In the genomic region with DNA sequence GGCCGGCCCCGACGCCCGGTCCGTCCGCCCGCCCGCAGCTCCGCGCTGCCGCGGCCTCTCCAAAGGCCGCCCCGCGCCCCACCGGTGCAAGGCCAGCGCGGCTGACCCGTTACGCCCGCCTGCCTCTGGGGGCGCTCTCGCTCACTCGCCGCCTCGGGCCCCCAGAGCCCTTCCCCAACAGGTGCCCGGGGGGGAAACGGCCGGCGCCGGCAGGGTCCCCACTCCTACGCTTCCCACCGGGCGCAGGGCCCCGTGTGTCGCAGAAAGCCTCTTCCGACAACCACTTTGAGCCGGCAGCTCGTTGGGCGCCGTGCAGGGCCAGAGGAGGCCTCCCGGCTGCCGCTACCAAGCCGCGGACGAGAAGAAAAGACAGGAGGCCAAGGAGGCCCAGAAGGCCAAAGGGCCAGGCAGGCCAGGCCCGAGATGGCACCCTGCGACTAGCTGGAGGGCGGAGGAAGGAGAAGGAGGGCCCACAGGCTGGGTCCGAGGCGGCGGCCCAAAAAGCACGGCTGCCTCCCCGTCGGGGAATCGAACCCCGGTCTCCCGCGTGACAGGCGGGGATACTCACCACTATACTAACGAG, we compare ENCODE assay signal across 8 cellular contexts.
DNase-seq lines count a peak whose midpoint lies in the region; ATAC-seq and TF ChIP-seq lines count a peak whose summit lies in the region.

No MANE protein-coding gene starts in this region.

- H3K4me3 ChIP-seq in HFF-Myc (replicated peaks; ENCODE audit: low read depth, low read length): peak overlapping the region; percentile 53
- peak overlapping the region; percentile 61 for H3K4me3 ChIP-seq in colonic mucosa
- peak overlapping the region; percentile 82 for H3K4me3 ChIP-seq in lower lobe of right lung

- peak; percentile 64 to 77 for ATAC-seq in lower lobe of right lung

- intact Hi-C loops in colonic mucosa (cut with DNase I): no loop called here
- intact Hi-C loops in lower lobe of right lung (cut with DNase I): no loop called here

- TF ChIP-seq CTCF in HFF-Myc (IDR thresholded peaks at IDR 0.05; ENCODE audit: low read depth, low read length, missing control alignments) (peak; percentile 57), colonic mucosa (IDR thresholded peaks at IDR 0.05) (peak; percentile 28), lower lobe of right lung (IDR thresholded peaks at IDR 0.05) (peak; percentile 64)

- H3K9ac ChIP-seq in colonic mucosa (ENCODE audit: low read depth in 2 of 2, low read length in 2 of 2): peak overlapping the region in 1 of 2 donors; percentile 66

- DNase-seq in CD1c-positive myeloid dendritic cell (ENCODE audit: extremely low spot score) (peak; percentile 59), HFF-Myc (ENCODE audit: extremely low read depth, low read depth) (no peak), T-helper 2 cell (peak; percentile 20 to 66 (median 29)), colonic mucosa (peak; percentile 68), lower lobe of right lung (peak; percentile 81), dedifferentiated amniotic fluid mesenchymal stem cell (ENCODE audit: extremely low spot score) (no peak), DMS 273 (lab: John Stamatoyannopoulos, UW; ENCODE audit: unreplicated experiment) (no peak)
- peak; percentile 50 for DNase-seq in stimulated activated CD8-positive, alpha-beta memory T cell treated with anti-CD3 and anti-CD28 coated beads, Interleukin-4, amount 100 ng/mL, for 24 hours (ENCODE audit: low read depth)

- H3K4me1 ChIP-seq in colonic mucosa (no peaks in the 10 kb centered on the region), lower lobe of right lung (peaks cover 6% of the 10 kb centered on the region)

- H3K9me3 ChIP-seq in colonic mucosa: no peaks in the 10 kb centered on the region
- H3K9me3 ChIP-seq in lower lobe of right lung: no peaks in the 10 kb centered on the region

- H3K27ac ChIP-seq in colonic mucosa: no peak overlapping the region
- peak overlapping the region; percentile 87 for H3K27ac ChIP-seq in lower lobe of right lung

- H3K36me3 ChIP-seq in colonic mucosa: no peaks in the 10 kb centered on the region
- H3K36me3 ChIP-seq in lower lobe of right lung: no peaks in the 10 kb centered on the region

- no peaks in the 10 kb centered on the region for H3K27me3 ChIP-seq in colonic mucosa
- peaks cover 4% of the 10 kb centered on the region for H3K27me3 ChIP-seq in lower lobe of right lung (ENCODE audit: low read depth)

Comparison
In these comparisons a context has a peak if more than half of its experiments do, and no peak if none do; other contexts are left out.
1. DNase-seq: peak in CD1c-positive myeloid dendritic cell (single experiment), T-helper 2 cell (5 of 5), colonic mucosa (single experiment), lower lobe of right lung (single experiment) and stimulated activated CD8-positive, alpha-beta memory T cell treated with anti-CD3 and anti-CD28 coated beads, Interleukin-4, amount 100 ng/mL, for 24 hours (single experiment); none in HFF-Myc (single experiment), dedifferentiated amniotic fluid mesenchymal stem cell (single experiment) and DMS 273 (single experiment).
2. Peak in every context shown above with its lines, with median percentiles within 50 percentile points of each other: H3K4me3 ChIP-seq and CTCF ChIP-seq.